Comparison of ENCODE assay signal across 20 cellular contexts in the genomic region with DNA sequence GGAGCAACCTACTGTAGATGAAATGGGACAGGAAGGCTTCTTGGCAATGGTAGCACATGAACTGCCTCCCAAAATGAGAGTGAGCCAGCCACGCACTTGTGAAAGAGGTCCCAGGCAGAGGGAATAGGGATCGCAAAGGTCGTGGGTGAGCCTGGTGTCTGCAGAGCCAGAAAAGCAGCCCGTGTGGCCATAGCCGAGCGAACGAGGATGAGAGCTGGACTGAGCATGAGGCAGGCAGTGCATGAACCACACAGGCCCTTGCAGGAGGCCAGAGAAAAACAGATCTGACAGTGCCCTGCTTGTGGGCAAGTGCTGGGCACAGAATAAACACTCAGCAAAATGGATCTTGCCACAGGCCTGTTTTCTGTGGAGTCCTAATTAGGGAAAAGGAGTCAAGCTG. TPM values are rescaled to one million over a fixed set of nuclear protein-coding genes. Genes with fewer than 3 reads are reported as not detected.
A peak's percentile ranks its signal among the peaks of the same experiment; 100 is the strongest.
DNase-seq lines count a peak whose midpoint lies in the region; ATAC-seq, FAIRE-seq and TF ChIP-seq lines count a peak whose summit lies in the region.
"Had no signal": no experiment of that assay in that cellular context is flagged by ENCODE, and none has a peak within 500 bp of the region (broad histone marks: within the 10 kb centered on the region; RNA-seq: fewer than 3 reads in every experiment).

No MANE protein-coding gene starts in this region.

- H3K79me1 ChIP-seq in H1 (ENCODE audit: low read depth, low read length) = peaks cover 19% of the 10 kb centered on the region
- H3K79me1 ChIP-seq in mesenchymal stem cell (replicated peaks; ENCODE audit: low read length, poor library complexity, severe bottlenecking) = peaks cover 10% of the 10 kb centered on the region

- no peak for TF ChIP-seq EP300 in H1 (IDR thresholded peaks at IDR 0.05; ENCODE audit: borderline replicate concordance in 1 of 2, low read depth in 2 of 2, low read length in 2 of 2)

- H2BK5ac ChIP-seq in H1 (ENCODE audit: low read depth, low read length) (no peak overlapping the region), mesenchymal stem cell (ENCODE audit: low read depth, low read length, poor library complexity, severe bottlenecking) (no peak overlapping the region)

- no peaks in the 10 kb centered on the region for H3K4me1 ChIP-seq in right atrium auricular region
- H3K4me1 ChIP-seq in H1 (replicated peaks in 1 of 4; ENCODE audit: control insufficient read depth in 3 of 4, insufficient read depth in 4 of 4, low read length in 3 of 4) = peaks cover 0 to 12% (median 5%) of the 10 kb centered on the region in 4 experiments; a peak in 6 of 7 replicates
- H3K4me1 ChIP-seq in mesenchymal stem cell (ENCODE audit: control insufficient read depth, insufficient read depth, low read depth, low read length) = peaks cover 2% of the 10 kb centered on the region
- H3K4me1 ChIP-seq in stomach smooth muscle (ENCODE audit: control insufficient read depth, insufficient read depth, low read length) = peaks cover 45% of the 10 kb centered on the region
- no peaks in the 10 kb centered on the region for H3K4me1 ChIP-seq in hepatocyte (ENCODE audit: insufficient read depth)

- H3K9me3 ChIP-seq in right atrium auricular region (no peaks in the 10 kb centered on the region), H1 (ENCODE audit: insufficient read depth in 2 of 2, low read depth in 1 of 2, low read length in 1 of 2) (no peaks in the 10 kb centered on the region), mesenchymal stem cell (ENCODE audit: control insufficient read depth, low read length) (no peaks in the 10 kb centered on the region), stomach smooth muscle (ENCODE audit: control insufficient read depth in 2 of 2, low read length in 2 of 2) (no peaks in the 10 kb centered on the region), hepatocyte (ENCODE audit: low read depth) (no peaks in the 10 kb centered on the region)

- intact Hi-C loops in Right ventricle myocardium inferior (cut with DNase I) = no loop called here

- H3K27ac ChIP-seq in right atrium auricular region (no peak overlapping the region), H1 (ENCODE audit: low read depth, low read length) (no peak overlapping the region), mesenchymal stem cell (ENCODE audit: low read length, poor library complexity, severe bottlenecking) (no peak overlapping the region), stomach smooth muscle (ENCODE audit: low read length) (peak overlapping the region; percentile 24), hepatocyte (no peak overlapping the region)
- H3K27ac ChIP-seq: 22Rv1, C4-2B had no signal

- H3K14ac ChIP-seq in H1 (ENCODE audit: insufficient read length) (no peak overlapping the region), mesenchymal stem cell (ENCODE audit: low read length in 2 of 2) (no peak overlapping the region)

- peak overlapping the region in 1 of 2 experiments; percentile 44; a peak in 1 of 4 replicates for H3K4me2 ChIP-seq in H1 (ENCODE audit: insufficient read depth in 1 of 2, low read depth in 2 of 2, low read length in 2 of 2)
- H3K4me2 ChIP-seq in mesenchymal stem cell (ENCODE audit: low read length, poor library complexity, severe bottlenecking) = no peak overlapping the region
- H3K4me2 ChIP-seq in hepatocyte = no peak overlapping the region

- H4K91ac ChIP-seq in H1 (replicated peaks; ENCODE audit: insufficient read length, low read length) (no peak overlapping the region), mesenchymal stem cell (ENCODE audit: low read length) (no peak overlapping the region)

- no peak for TF ChIP-seq CTCF in right atrium auricular region (IDR thresholded peaks at IDR 0.05)
- TF ChIP-seq CTCF in H1 (IDR thresholded peaks at IDR 0.05; ENCODE audit: control extremely low read depth in 1 of 3, insufficient read depth in 1 of 3, low read depth in 1 of 3, low read length in 3 of 3) = no peak
- TF ChIP-seq CTCF in hepatocyte (IDR thresholded peaks at IDR 0.05; ENCODE audit: poor library complexity) = no peak

- H2BK15ac ChIP-seq in H1 (ENCODE audit: low read length) (no peak overlapping the region), mesenchymal stem cell (ENCODE audit: low read depth, poor library complexity, severe bottlenecking) (peak overlapping the region; percentile 54)

- H3K9ac ChIP-seq in H1 (replicated peaks in 1 of 4; ENCODE audit: extremely low read depth in 1 of 4, low read depth in 3 of 4, low read length in 3 of 4) (no peak overlapping the region), mesenchymal stem cell (ENCODE audit: low read length) (no peak overlapping the region), stomach smooth muscle (ENCODE audit: low read length in 2 of 2) (no peak overlapping the region)

- no peak overlapping the region for H4K5ac ChIP-seq in H1 (ENCODE audit: insufficient read length, low read depth, low read length)

- H4K8ac ChIP-seq in H1 (ENCODE audit: extremely low read depth, insufficient read depth, low read length) = no peak overlapping the region
- peak overlapping the region; percentile 56 for H4K8ac ChIP-seq in mesenchymal stem cell (ENCODE audit: low read length)

- POLR2A ChIA-PET in H1 (lab: Charles Lee; ENCODE audit: partially characterized antibody) = interaction anchor here (0.6 to 17.1 kb wide), 5 partner anchors 7 to 1788 kb away, joined by 3 to 154 read pairs (median 5); no protein-coding TSS in a partner anchor

- H3K56ac ChIP-seq in H1 (replicated peaks; ENCODE audit: insufficient read length, low read depth, low read length) = no peak overlapping the region

- TF ChIP-seq RAD21 in H1 (IDR thresholded peaks at IDR 0.05 in 1 of 2, conservative IDR thresholded peaks at IDR 0.05 in 1 of 2; ENCODE audit: low read depth in 2 of 2, low read length in 2 of 2) = no peak

- H3K79me2 ChIP-seq in H1 (ENCODE audit: control insufficient read depth in 1 of 2, insufficient read depth in 2 of 2, low read length in 2 of 2) = peaks cover 50 to 99% of the 10 kb centered on the region in 2 experiments
- peaks cover 37% of the 10 kb centered on the region for H3K79me2 ChIP-seq in hepatocyte

- no peak overlapping the region for H3K4ac ChIP-seq in H1 (replicated peaks; ENCODE audit: insufficient read length, low read depth, low read length)
- no peak overlapping the region for H3K4ac ChIP-seq in mesenchymal stem cell (ENCODE audit: low read depth in 1 of 2, low read length in 2 of 2)

- CTCF ChIA-PET in H1 (lab: Charles Lee; ENCODE audit: partially characterized antibody) = interaction anchor here (0.6 to 1.8 kb wide), 5 partner anchors 18 to 392 kb away, joined by 3 to 5 read pairs (median 3); no protein-coding TSS in a partner anchor

- DNase-seq in Right ventricle myocardium inferior (ENCODE audit: missing footprints) (no peak), right atrium auricular region (ENCODE audit: low spot score) (no peak), H1 (ENCODE audit: low read depth in 1 of 2, low spot score in 2 of 2) (no peak), mesenchymal stem cell (no peak), hepatocyte (ENCODE audit: low spot score) (no peak), NCI-H524 treated with DMSO at 0.1 percent for 48 hours (lab: John Stamatoyannopoulos, UW) (no peak)
- DNase-seq: AML-193, DND-41, KG1, MV-4-11, NCI-H1417, NCI-H187 treated with DMSO at 0.1 percent for 48 hours, NCI-H2227 treated with DMSO at 0.1 percent for 48 hours, NCI-H510A treated with DMSO at 0.1 percent for 48 hours, OCI-M1, SIG-M5 had no signal

- no peak overlapping the region for H3K23ac ChIP-seq in H1 (ENCODE audit: insufficient read length)
- no peak overlapping the region for H3K23ac ChIP-seq in mesenchymal stem cell (ENCODE audit: low read length in 2 of 2)

- no peak overlapping the region for H2BK12ac ChIP-seq in H1 (ENCODE audit: low read depth, low read length)
- no peak overlapping the region for H2BK12ac ChIP-seq in mesenchymal stem cell (ENCODE audit: low read length in 2 of 2)

- peak; percentile 40 for ATAC-seq in Right ventricle myocardium inferior
- no peak for ATAC-seq in HG02840 (IDR thresholded peaks at IDR 0.05; ENCODE audit: low FRiP score, unreplicated experiment)

- no peak overlapping the region for H3K4me3 ChIP-seq in right atrium auricular region
- no peak overlapping the region; a peak in 1 of 8 replicates for H3K4me3 ChIP-seq in H1 (ENCODE audit: extremely low read depth in 1 of 4, insufficient read depth in 2 of 4, low read depth in 3 of 4, low read length in 4 of 4)
- H3K4me3 ChIP-seq in mesenchymal stem cell (ENCODE audit: insufficient read depth in 1 of 2, low read depth in 1 of 2, low read length in 2 of 2) = no peak overlapping the region
- no peak overlapping the region for H3K4me3 ChIP-seq in stomach smooth muscle (ENCODE audit: low read length in 2 of 2)
- H3K4me3 ChIP-seq in hepatocyte = no peak overlapping the region

- FAIRE-seq in H1 (lab: Jason Lieb, UNC) = no peak

- H4K20me1 ChIP-seq in H1 (replicated peaks in 1 of 2; ENCODE audit: control insufficient read depth in 1 of 2, insufficient read depth in 2 of 2, low read length in 2 of 2) (peaks cover 18 to 25% of the 10 kb centered on the region in 2 experiments), hepatocyte (ENCODE audit: insufficient read depth, poor library complexity, severe bottlenecking) (no peaks in the 10 kb centered on the region)

- H2BK20ac ChIP-seq in H1 (ENCODE audit: low read length) = no peak overlapping the region

- H3K27me3 ChIP-seq in right atrium auricular region (no peaks in the 10 kb centered on the region), H1 (replicated peaks in 1 of 4; ENCODE audit: control insufficient read depth in 3 of 4, extremely low read depth in 1 of 4, insufficient read depth in 3 of 4, low read length in 3 of 4) (no peaks in the 10 kb centered on the region), mesenchymal stem cell (ENCODE audit: control insufficient read depth in 1 of 2, insufficient read depth in 1 of 2, low read length in 2 of 2) (peaks cover 0 to 5% of the 10 kb centered on the region in 2 experiments), stomach smooth muscle (ENCODE audit: control insufficient read depth in 1 of 2, insufficient read depth in 2 of 2, low read length in 2 of 2) (no peaks in the 10 kb centered on the region), hepatocyte (no peaks in the 10 kb centered on the region)

- no peaks in the 10 kb centered on the region for H3K36me3 ChIP-seq in right atrium auricular region
- H3K36me3 ChIP-seq in H1 (ENCODE audit: control insufficient read depth in 2 of 4, insufficient read depth in 4 of 4, low read length in 3 of 4) = peaks cover 0 to 39% (median 4%) of the 10 kb centered on the region in 4 experiments; a peak in 5 of 8 replicates
- no peaks in the 10 kb centered on the region for H3K36me3 ChIP-seq in mesenchymal stem cell (ENCODE audit: control insufficient read depth in 1 of 2, insufficient read depth in 2 of 2, low read depth in 1 of 2, low read length in 2 of 2)
- peaks cover 0 to 7% of the 10 kb centered on the region in 2 donors for H3K36me3 ChIP-seq in stomach smooth muscle (ENCODE audit: control insufficient read depth in 2 of 2, insufficient read depth in 2 of 2, low read length in 2 of 2)
- H3K36me3 ChIP-seq in hepatocyte (replicated peaks; ENCODE audit: insufficient read depth, low read depth) = no peaks in the 10 kb centered on the region

- H2BK120ac ChIP-seq in H1 (replicated peaks; ENCODE audit: low read depth, low read length) = no peak overlapping the region
- H2BK120ac ChIP-seq in mesenchymal stem cell (ENCODE audit: low read depth, low read length) = no peak overlapping the region

- H2AK5ac ChIP-seq in H1 (ENCODE audit: low read depth, low read length) (no peak overlapping the region), mesenchymal stem cell (ENCODE audit: low read length, severe bottlenecking) (no peak overlapping the region)

- no peak overlapping the region for H2AFZ ChIP-seq in H1 (ENCODE audit: low read length)
- no peak overlapping the region for H2AFZ ChIP-seq in mesenchymal stem cell (ENCODE audit: low read depth, low read length)
- H2AFZ ChIP-seq in hepatocyte = no peak overlapping the region

- H3K18ac ChIP-seq in H1 (ENCODE audit: extremely low read depth, low read length) (no peak overlapping the region), mesenchymal stem cell (ENCODE audit: low read depth in 1 of 2, low read length in 2 of 2) (no peak overlapping the region)

- peak in 1 of 2 experiments; percentile 48; a peak in 1 of 3 replicates for TF ChIP-seq POLR2A in H1 (IDR thresholded peaks at IDR 0.05; ENCODE audit: control extremely low read depth in 1 of 2, low read depth in 2 of 2, low read length in 2 of 2)

- no peaks in the 10 kb centered on the region; the same call in 1 of the 2 replicates for H3K23me2 ChIP-seq in H1 (ENCODE audit: low read depth, low read length)

- H3K9me2 ChIP-seq in hepatocyte (replicated peaks; ENCODE audit: insufficient read depth) = no peaks in the 10 kb centered on the region

- WGBS in H1 (ENCODE audit: extremely low coverage in 1 of 2, insufficient coverage in 1 of 2, insufficient read length in 1 of 2, insufficient replicate concordance in 2 of 2, low coverage in 1 of 2, low lambda C conversion rate in 2 of 2, missing lambda C conversion rate in 1 of 2), 2 experiments = 96% methylated on average over 7 of the region's 7 CpGs; no CpG with 5 or more reads in 1 of the 2 experiments
- WGBS in mesenchymal stem cell = 94% methylated on average over 7 of the region's 7 CpGs
- 79% methylated on average over 7 of the region's 7 CpGs for WGBS in hepatocyte (ENCODE audit: low lambda C conversion rate, missing lambda C conversion rate)

RNA-seq across cellular contexts. Expression of a gene that starts 43.8 kb away (rescaled TPM):
- total RNA-seq in Right ventricle myocardium inferior (51.9 TPM), right atrium auricular region (10 to 100 TPM in 1 of 2 donors, 1 to 10 TPM in 1; 3.3 to 13.5 TPM), hepatocyte (36.4 and 39.3 TPM in 2 replicates)
- 52.5 and 54.3 TPM in 2 replicates for total RNA-seq in H1 (2021; fragmentation: NEBNext Ultra II Directional; extraction: Animal tissue kit (Norgen Biotek cat#: 25700))
- polyA plus RNA-seq in H1 (2011; rRNA removed) (14.4 and 19.3 TPM in 2 replicates), hepatocyte (16.3 and 25.9 TPM in 2 replicates)
- polyA plus RNA-seq in H1 (2011; cell fraction: cytosol; rRNA removed) = 23.1 TPM
- polyA plus RNA-seq in H1 (2011; cell fraction: nucleus; rRNA removed) = 17.0 TPM
- 24.0 to 35.0 TPM (median 27.9 TPM) in 4 replicates for polyA plus RNA-seq in H1 (2012, experiment 1 of 2)
- polyA plus RNA-seq in H1 (2012, experiment 2 of 2) = 3.7 TPM
- polyA plus RNA-seq in H1 (2013, experiment 1 of 2) = 38.9 TPM
- 43.7 TPM for polyA plus RNA-seq in H1 (2013, experiment 2 of 2)
- 77.9 and 94.2 TPM in 2 replicates for polyA minus RNA-seq in H1 (2011; rRNA and poly(A)+ RNA removed)
- polyA minus RNA-seq in H1 (2011; cell fraction: cytosol; rRNA and poly(A)+ RNA removed) = 36.0 TPM
- 104 TPM for polyA minus RNA-seq in H1 (2011; cell fraction: nucleus; rRNA and poly(A)+ RNA removed)
- polyA plus RNA-seq in mesenchymal stem cell (2013, experiment 1 of 2) = 3.6 TPM
- polyA plus RNA-seq in mesenchymal stem cell (2013, experiment 2 of 2) = 3.7 TPM
